Comparison of ENCODE assay signal across 1 cellular context in the genomic region with DNA sequence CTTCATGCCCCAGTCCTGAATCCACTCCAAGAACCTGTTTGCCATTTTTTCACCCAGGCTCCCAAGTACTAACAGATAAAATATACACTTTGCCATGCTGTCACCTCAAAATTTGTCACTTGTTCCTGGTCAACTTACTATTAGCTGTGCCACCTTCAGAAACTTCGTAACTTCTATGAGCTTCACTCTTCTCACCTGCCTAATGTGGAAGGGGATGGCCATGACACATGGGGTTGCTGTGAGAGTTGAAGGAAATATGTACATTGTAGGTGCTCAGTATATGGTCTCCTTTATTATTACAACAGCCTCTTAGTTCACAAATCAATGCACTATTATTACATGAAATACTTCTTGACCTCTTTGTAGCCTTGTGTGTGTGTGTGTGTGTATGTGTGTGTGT.
TF ChIP-seq lines count a peak whose summit lies in the region.

No MANE protein-coding gene starts in this region.

TF ChIP-seq in K562, 482 proteins besides CTCF, POLR2A, EP300 and RAD21:
- TF ChIP-seq PRMT5 (CRISPR knock-in tag; IDR thresholded peaks at IDR 0.05) (no peak), KAT8 (IDR thresholded peaks at IDR 0.05; ENCODE audit: low read depth) (no peak), ZNF696 (CRISPR knock-in tag; conservative IDR thresholded peaks at IDR 0.05) (no peak), SRSF7 (optimal IDR thresholded peaks at IDR 0.05; ENCODE audit: low read depth, low read length) (no peak), NFRKB (IDR thresholded peaks at IDR 0.05; ENCODE audit: low read depth) (no peak), ATF3 (IDR thresholded peaks at IDR 0.05) (no peak), ATF3 (CRISPR knock-in tag; conservative IDR thresholded peaks at IDR 0.05) (no peak), ZNF695 (CRISPR knock-in tag; IDR thresholded peaks at IDR 0.05) (no peak), ETV5 (CRISPR knock-in tag; IDR thresholded peaks at IDR 0.05; ENCODE audit: low read depth) (no peak), HDAC3 (IDR thresholded peaks at IDR 0.05; ENCODE audit: borderline replicate concordance, partially characterized antibody) (no peak), SNRNP70 (optimal IDR thresholded peaks at IDR 0.05; ENCODE audit: low read depth, low read length) (no peak), NR2F6 (CRISPR knock-in tag; IDR thresholded peaks at IDR 0.05) (no peak), ZNF140 (CRISPR knock-in tag; IDR thresholded peaks at IDR 0.05) (no peak), ZNF589 (CRISPR knock-in tag; IDR thresholded peaks at IDR 0.05; ENCODE audit: low read depth) (no peak), ZNF282 (CRISPR knock-in tag; IDR thresholded peaks at IDR 0.05) (no peak)
- TF ChIP-seq, protein P1, sequence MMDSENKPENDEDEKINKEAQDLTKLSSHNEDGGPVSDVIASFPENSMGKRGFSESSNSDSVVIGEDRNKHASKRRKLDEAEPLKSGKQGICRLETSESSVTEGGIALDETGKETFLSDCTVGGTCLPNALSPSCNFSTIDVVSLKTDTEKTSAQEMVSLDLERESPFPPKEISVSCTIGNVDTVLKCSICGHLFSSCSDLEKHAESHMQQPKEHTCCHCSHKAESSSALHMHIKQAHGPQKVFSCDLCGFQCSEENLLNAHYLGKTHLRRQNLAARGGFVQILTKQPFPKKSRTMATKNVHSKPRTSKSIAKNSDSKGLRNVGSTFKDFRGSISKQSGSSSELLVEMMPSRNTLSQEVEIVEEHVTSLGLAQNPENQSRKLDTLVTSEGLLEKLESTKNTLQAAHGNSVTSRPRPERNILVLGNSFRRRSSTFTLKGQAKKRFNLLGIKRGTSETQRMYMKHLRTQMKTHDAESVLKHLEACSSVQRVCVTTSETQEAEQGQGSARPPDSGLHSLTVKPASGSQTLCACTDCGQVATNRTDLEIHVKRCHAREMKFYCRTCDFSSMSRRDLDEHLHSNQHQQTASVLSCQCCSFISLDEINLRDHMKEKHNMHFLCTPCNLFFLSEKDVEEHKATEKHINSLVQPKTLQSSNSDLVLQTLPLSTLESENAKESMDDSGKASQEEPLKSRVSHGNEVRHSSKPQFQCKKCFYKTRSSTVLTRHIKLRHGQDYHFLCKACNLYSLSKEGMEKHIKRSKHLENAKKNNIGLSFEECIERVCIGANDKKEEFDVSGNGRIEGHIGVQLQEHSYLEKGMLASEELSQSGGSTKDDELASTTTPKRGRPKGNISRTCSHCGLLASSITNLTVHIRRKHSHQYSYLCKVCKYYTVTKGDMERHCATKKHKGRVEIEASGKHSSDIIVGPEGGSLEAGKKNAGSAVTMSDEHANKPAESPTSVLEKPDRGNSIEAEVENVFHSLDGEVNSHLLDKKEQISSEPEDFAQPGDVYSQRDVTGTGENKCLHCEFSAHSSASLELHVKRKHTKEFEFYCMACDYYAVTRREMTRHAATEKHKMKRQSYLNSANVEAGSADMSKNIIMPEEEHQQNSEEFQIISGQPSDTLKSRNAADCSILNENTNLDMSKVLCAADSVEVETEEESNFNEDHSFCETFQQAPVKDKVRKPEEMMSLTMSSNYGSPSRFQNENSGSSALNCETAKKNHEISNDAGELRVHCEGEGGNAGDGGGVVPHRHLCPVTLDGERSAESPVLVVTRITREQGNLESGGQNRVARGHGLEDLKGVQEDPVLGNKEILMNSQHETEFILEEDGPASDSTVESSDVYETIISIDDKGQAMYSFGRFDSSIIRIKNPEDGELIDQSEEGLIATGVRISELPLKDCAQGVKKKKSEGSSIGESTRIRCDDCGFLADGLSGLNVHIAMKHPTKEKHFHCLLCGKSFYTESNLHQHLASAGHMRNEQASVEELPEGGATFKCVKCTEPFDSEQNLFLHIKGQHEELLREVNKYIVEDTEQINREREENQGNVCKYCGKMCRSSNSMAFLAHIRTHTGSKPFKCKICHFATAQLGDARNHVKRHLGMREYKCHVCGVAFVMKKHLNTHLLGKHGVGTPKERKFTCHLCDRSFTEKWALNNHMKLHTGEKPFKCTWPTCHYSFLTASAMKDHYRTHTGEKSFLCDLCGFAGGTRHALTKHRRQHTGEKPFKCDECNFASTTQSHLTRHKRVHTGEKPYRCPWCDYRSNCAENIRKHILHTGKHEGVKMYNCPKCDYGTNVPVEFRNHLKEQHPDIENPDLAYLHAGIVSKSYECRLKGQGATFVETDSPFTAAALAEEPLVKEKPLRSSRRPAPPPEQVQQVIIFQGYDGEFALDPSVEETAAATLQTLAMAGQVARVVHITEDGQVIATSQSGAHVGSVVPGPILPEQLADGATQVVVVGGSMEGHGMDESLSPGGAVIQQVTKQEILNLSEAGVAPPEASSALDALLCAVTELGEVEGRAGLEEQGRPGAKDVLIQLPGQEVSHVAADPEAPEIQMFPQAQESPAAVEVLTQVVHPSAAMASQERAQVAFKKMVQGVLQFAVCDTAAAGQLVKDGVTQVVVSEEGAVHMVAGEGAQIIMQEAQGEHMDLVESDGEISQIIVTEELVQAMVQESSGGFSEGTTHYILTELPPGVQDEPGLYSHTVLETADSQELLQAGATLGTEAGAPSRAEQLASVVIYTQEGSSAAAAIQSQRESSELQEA (IDR thresholded peaks at IDR 0.05; ENCODE audit: low read depth), result no peak
- TF ChIP-seq, protein P2, sequence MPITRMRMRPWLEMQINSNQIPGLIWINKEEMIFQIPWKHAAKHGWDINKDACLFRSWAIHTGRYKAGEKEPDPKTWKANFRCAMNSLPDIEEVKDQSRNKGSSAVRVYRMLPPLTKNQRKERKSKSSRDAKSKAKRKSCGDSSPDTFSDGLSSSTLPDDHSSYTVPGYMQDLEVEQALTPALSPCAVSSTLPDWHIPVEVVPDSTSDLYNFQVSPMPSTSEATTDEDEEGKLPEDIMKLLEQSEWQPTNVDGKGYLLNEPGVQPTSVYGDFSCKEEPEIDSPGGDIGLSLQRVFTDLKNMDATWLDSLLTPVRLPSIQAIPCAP (CRISPR knock-in tag; IDR thresholded peaks at IDR 0.05; ENCODE audit: borderline replicate concordance), result no peak
- TF ChIP-seq, protein P3, sequence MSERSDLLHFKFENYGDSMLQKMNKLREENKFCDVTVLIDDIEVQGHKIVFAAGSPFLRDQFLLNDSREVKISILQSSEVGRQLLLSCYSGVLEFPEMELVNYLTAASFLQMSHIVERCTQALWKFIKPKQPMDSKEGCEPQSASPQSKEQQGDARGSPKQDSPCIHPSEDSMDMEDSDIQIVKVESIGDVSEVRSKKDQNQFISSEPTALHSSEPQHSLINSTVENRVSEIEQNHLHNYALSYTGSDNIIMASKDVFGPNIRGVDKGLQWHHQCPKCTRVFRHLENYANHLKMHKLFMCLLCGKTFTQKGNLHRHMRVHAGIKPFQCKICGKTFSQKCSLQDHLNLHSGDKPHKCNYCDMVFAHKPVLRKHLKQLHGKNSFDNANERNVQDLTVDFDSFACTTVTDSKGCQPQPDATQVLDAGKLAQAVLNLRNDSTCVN (CRISPR knock-in tag; IDR thresholded peaks at IDR 0.05), result no peak
